In the genomic region with DNA sequence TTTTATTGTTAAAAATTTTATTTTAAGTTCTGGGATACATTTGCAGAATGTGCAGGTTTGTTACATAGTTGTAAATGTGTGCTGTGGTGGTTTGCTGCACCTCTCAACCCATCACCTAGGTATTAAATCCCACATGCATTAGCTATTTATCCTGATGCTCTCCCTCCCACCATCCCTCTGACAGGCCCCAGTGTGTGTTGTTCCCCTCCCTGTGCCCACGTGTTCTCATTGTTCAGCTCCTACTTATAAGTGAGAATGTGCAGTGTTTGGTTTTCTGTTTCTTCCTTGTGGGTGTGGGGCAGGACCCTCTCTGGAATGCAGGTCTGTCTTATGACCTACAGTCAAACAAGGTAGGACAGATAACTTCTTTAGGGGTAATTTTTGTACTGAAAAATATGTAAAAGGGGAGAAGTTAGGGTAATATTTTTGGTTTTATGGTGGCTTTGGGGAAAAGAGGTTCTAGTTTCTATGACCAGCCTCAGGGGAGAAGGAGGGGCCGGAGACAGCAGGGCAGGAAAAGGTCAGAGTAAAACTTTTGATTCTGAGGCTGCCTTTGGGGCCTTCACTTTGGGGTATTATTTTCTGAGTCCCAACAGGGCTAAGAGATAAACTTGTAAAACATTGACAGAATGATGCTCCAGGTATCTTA, we compare ENCODE assay signal across 16 cellular contexts.
DNase-seq lines count a peak whose midpoint lies in the region; ATAC-seq and TF ChIP-seq lines count a peak whose summit lies in the region.
"Had no signal": no experiment of that assay in that cellular context is flagged by ENCODE, and none has a peak within 500 bp of the region (broad histone marks: within the 10 kb centered on the region; RNA-seq: fewer than 3 reads in every experiment).

No MANE protein-coding gene starts in this region.

- H3K36me3 Mint-ChIP-seq in activated CD4-positive, alpha-beta T cell treated with anti-CD3 and anti-CD28 coated beads, Interleukin-2, amount 10 ng/mL, durations not matched to agents 24 days and 14 days (ENCODE audit: low read depth): no peaks in the 10 kb centered on the region
- H3K36me3 Mint-ChIP-seq in activated CD4-positive, alpha-beta T cell treated with anti-CD3 and anti-CD28 coated beads for 36 hours (ENCODE audit: low read depth): no peaks in the 10 kb centered on the region
- H3K36me3 Mint-ChIP-seq in nephron progenitor cell (ENCODE audit: low read depth): peaks cover 4% of the 10 kb centered on the region
- no peaks in the 10 kb centered on the region for H3K36me3 Mint-ChIP-seq in type B pancreatic cell
- H3K36me3 Mint-ChIP-seq in naive thymus-derived CD8-positive, alpha-beta T cell: no peaks in the 10 kb centered on the region
- H3K36me3 Mint-ChIP-seq: CD14-positive monocyte; CD4-positive, alpha-beta memory T cell had no signal

- CTCF ChIA-PET in activated CD4-positive, alpha-beta T cell treated with anti-CD3 and anti-CD28 coated beads for 36 hours (lab: Charles Lee): no interaction called here

- no peaks in the 10 kb centered on the region for H3K27me3 ChIP-seq in foreskin keratinocyte
- H3K27me3 ChIP-seq: BLaER1 had no signal

- no peak overlapping the region for H3K4me3 Mint-ChIP-seq in activated CD4-positive, alpha-beta T cell treated with anti-CD3 and anti-CD28 coated beads, Interleukin-2, amount 10 ng/mL, durations not matched to agents 24 days and 14 days
- H3K4me3 Mint-ChIP-seq in activated CD4-positive, alpha-beta T cell treated with anti-CD3 and anti-CD28 coated beads for 36 hours: no peak overlapping the region
- H3K4me3 Mint-ChIP-seq in nephron progenitor cell (peak overlapping the region; percentile 43), type B pancreatic cell (no peak overlapping the region)
- H3K4me3 Mint-ChIP-seq in naive thymus-derived CD8-positive, alpha-beta T cell: no peak overlapping the region
- H3K4me3 Mint-ChIP-seq: CD14-positive monocyte; CD4-positive, alpha-beta memory T cell had no signal

- peak overlapping the region; percentile 74 for H3K27ac ChIP-seq in foreskin keratinocyte
- H3K27ac ChIP-seq: BLaER1 had no signal

- H3K27ac Mint-ChIP-seq in activated CD4-positive, alpha-beta T cell treated with anti-CD3 and anti-CD28 coated beads, Interleukin-2, amount 10 ng/mL, durations not matched to agents 24 days and 14 days: no peak overlapping the region
- no peak overlapping the region for H3K27ac Mint-ChIP-seq in activated CD4-positive, alpha-beta T cell treated with anti-CD3 and anti-CD28 coated beads for 36 hours
- peak overlapping the region; percentile 14 for H3K27ac Mint-ChIP-seq in nephron progenitor cell
- peak overlapping the region; percentile 40 for H3K27ac Mint-ChIP-seq in type B pancreatic cell
- H3K27ac Mint-ChIP-seq in naive thymus-derived CD8-positive, alpha-beta T cell: no peak overlapping the region
- H3K27ac Mint-ChIP-seq: CD14-positive monocyte; CD4-positive, alpha-beta memory T cell had no signal

- POLR2A ChIA-PET in activated CD4-positive, alpha-beta T cell treated with anti-CD3 and anti-CD28 coated beads for 36 hours (lab: Charles Lee): no interaction called here
- POLR2A ChIA-PET in naive thymus-derived CD8-positive, alpha-beta T cell (lab: Charles Lee): no interaction called here

- intact Hi-C loops in activated CD4-positive, alpha-beta T cell treated with anti-CD3 and anti-CD28 coated beads, Interleukin-2, amount 10 ng/mL, durations not matched to agents 24 days and 14 days (cut with micrococcal nuclease): no loop called here
- intact Hi-C loops in activated CD4-positive, alpha-beta T cell treated with anti-CD3 and anti-CD28 coated beads for 36 hours (cut with DNase I, micrococcal nuclease): no loop called here

- ATAC-seq in activated CD4-positive, alpha-beta T cell treated with anti-CD3 and anti-CD28 coated beads for 36 hours: no peak
- ATAC-seq in foreskin keratinocyte (peak; percentile 27), GM19324 (IDR thresholded peaks at IDR 0.05; ENCODE audit: low FRiP score, unreplicated experiment) (no peak)
- ATAC-seq in naive thymus-derived CD8-positive, alpha-beta T cell: no peak

- no peak for TF ChIP-seq CTCF in foreskin keratinocyte (conservative IDR thresholded peaks at IDR 0.05)
- TF ChIP-seq CTCF in nephron progenitor cell (IDR thresholded peaks at IDR 0.05): no peak
- no peak for TF ChIP-seq CTCF in type B pancreatic cell (conservative IDR thresholded peaks at IDR 0.05)

- no peaks in the 10 kb centered on the region for H3K9me3 Mint-ChIP-seq in activated CD4-positive, alpha-beta T cell treated with anti-CD3 and anti-CD28 coated beads, Interleukin-2, amount 10 ng/mL, durations not matched to agents 24 days and 14 days
- H3K9me3 Mint-ChIP-seq in activated CD4-positive, alpha-beta T cell treated with anti-CD3 and anti-CD28 coated beads for 36 hours (ENCODE audit: low read depth): peaks cover 3% of the 10 kb centered on the region
- H3K9me3 Mint-ChIP-seq in nephron progenitor cell (peaks cover 11% of the 10 kb centered on the region), type B pancreatic cell (no peaks in the 10 kb centered on the region)
- peaks cover 0 to 5% (median 0%) of the 10 kb centered on the region in 9 donors for H3K9me3 Mint-ChIP-seq in naive thymus-derived CD8-positive, alpha-beta T cell

- H3K4me1 ChIP-seq in foreskin keratinocyte: no peaks in the 10 kb centered on the region
- H3K4me1 ChIP-seq: BLaER1, HAP-1 had no signal

- DNase-seq in activated CD4-positive, alpha-beta T cell treated with anti-CD3 and anti-CD28 coated beads, Interleukin-2, amount 10 ng/mL, durations not matched to agents 24 days and 14 days: peak; percentile 10
- no peak for DNase-seq in activated CD4-positive, alpha-beta T cell treated with anti-CD3 and anti-CD28 coated beads for 36 hours
- DNase-seq in foreskin keratinocyte (no peak), nephron progenitor cell (no peak), type B pancreatic cell (ENCODE audit: extremely low spot score, unreplicated experiment) (no peak), GM03348 (ENCODE audit: low spot score) (no peak)
- no peak for DNase-seq in naive thymus-derived CD8-positive, alpha-beta T cell
- DNase-seq: 8988T; CD4-positive, alpha-beta memory T cell; DMS153; DMS79; GDM1 had no signal

- H3K27me3 Mint-ChIP-seq in activated CD4-positive, alpha-beta T cell treated with anti-CD3 and anti-CD28 coated beads, Interleukin-2, amount 10 ng/mL, durations not matched to agents 24 days and 14 days: no peaks in the 10 kb centered on the region
- H3K27me3 Mint-ChIP-seq in activated CD4-positive, alpha-beta T cell treated with anti-CD3 and anti-CD28 coated beads for 36 hours: peaks cover 4% of the 10 kb centered on the region
- H3K27me3 Mint-ChIP-seq in nephron progenitor cell (ENCODE audit: low read depth, poor library complexity) (no peaks in the 10 kb centered on the region), type B pancreatic cell (no peaks in the 10 kb centered on the region)
- H3K27me3 Mint-ChIP-seq in naive thymus-derived CD8-positive, alpha-beta T cell: peaks cover 0 to 3% (median 1%) of the 10 kb centered on the region in 5 donors
- H3K27me3 Mint-ChIP-seq: CD4-positive, alpha-beta memory T cell had no signal

- no peaks in the 10 kb centered on the region for H3K4me1 Mint-ChIP-seq in activated CD4-positive, alpha-beta T cell treated with anti-CD3 and anti-CD28 coated beads, Interleukin-2, amount 10 ng/mL, durations not matched to agents 24 days and 14 days
- no peaks in the 10 kb centered on the region for H3K4me1 Mint-ChIP-seq in activated CD4-positive, alpha-beta T cell treated with anti-CD3 and anti-CD28 coated beads for 36 hours
- H3K4me1 Mint-ChIP-seq in nephron progenitor cell: peaks cover 47% of the 10 kb centered on the region
- peaks cover 6% of the 10 kb centered on the region for H3K4me1 Mint-ChIP-seq in type B pancreatic cell (ENCODE audit: unreplicated experiment)
- H3K4me1 Mint-ChIP-seq in naive thymus-derived CD8-positive, alpha-beta T cell: no peaks in the 10 kb centered on the region
- H3K4me1 Mint-ChIP-seq: CD4-positive, alpha-beta memory T cell had no signal

Comparison
In these comparisons a context has a peak if more than half of its experiments do, and no peak if none do; other contexts are left out.
1. H3K27ac Mint-ChIP-seq: peak in nephron progenitor cell (single experiment) and type B pancreatic cell (single experiment); none in activated CD4-positive, alpha-beta T cell treated with anti-CD3 and anti-CD28 coated beads, Interleukin-2, amount 10 ng/mL, durations not matched to agents 24 days and 14 days (single experiment), activated CD4-positive, alpha-beta T cell treated with anti-CD3 and anti-CD28 coated beads for 36 hours (single experiment) and naive thymus-derived CD8-positive, alpha-beta T cell (0 of 10).